8 cellular contexts compared by ENCODE assay signal in genomic region chr3:42906085-42906904, GRCh38. TPM values are rescaled to one million over a fixed set of nuclear protein-coding genes. Genes with fewer than 3 reads are reported as not detected.
DNase-seq lines count a peak whose midpoint lies in the region; ATAC-seq and TF ChIP-seq lines count a peak whose summit lies in the region.

TSS of gene ZNF662 (plus strand) at chr3:42906142. CDS start at chr3:42908115, 1,973 bp downstream.

- TF ChIP-seq CTCF in neural progenitor cell (IDR thresholded peaks at IDR 0.05) = no peak
- no peak for TF ChIP-seq CTCF in OCI-LY7 (conservative IDR thresholded peaks at IDR 0.05; ENCODE audit: low read length)

- H3K9ac ChIP-seq in neural progenitor cell = no peak within 1 kb of the TSS
- H3K9ac ChIP-seq in mesendoderm (ENCODE audit: low read length) = no peak within 1 kb of the TSS

- H4K20me1 ChIP-seq in neural progenitor cell (ENCODE audit: low read depth) = no peaks in the 10 kb centered on the region
- no peaks in the 10 kb centered on the region for H4K20me1 ChIP-seq in OCI-LY7 (ENCODE audit: insufficient read depth, low read length)

- ATAC-seq in esophagus mucosa (peak; percentile 65), HG02938 (IDR thresholded peaks at IDR 0.05; ENCODE audit: unreplicated experiment) (no peak)

- POLR2A ChIA-PET in OCI-LY7 (lab: Charles Lee) = no interaction called here

- H3K4me1 ChIP-seq in neural progenitor cell (no peaks in the 10 kb centered on the region), OCI-LY7 (ENCODE audit: insufficient read depth, low read length, poor library complexity, severe bottlenecking) (no peaks in the 10 kb centered on the region), mesendoderm (ENCODE audit: control insufficient read depth, low read depth, low read length) (no peaks in the 10 kb centered on the region)

- no peak within 1 kb of the TSS for H4K8ac ChIP-seq in mesendoderm (ENCODE audit: low read depth, low read length)

- H3F3A ChIP-seq in neural progenitor cell (ENCODE audit: low read depth) = peaks cover 5% of the 10 kb centered on the region

- H3K4me1 Mint-ChIP-seq in activated CD4-positive, alpha-beta T cell treated with anti-CD3 and anti-CD28 coated beads, Interleukin-2, amount 10 ng/mL, durations not matched to agents 24 days and 14 days = no peaks in the 10 kb centered on the region
- H3K4me1 Mint-ChIP-seq in neural progenitor cell = peaks cover 3% of the 10 kb centered on the region

- peaks cover 27% of the 10 kb centered on the region for H3K9me3 Mint-ChIP-seq in activated CD4-positive, alpha-beta T cell treated with anti-CD3 and anti-CD28 coated beads, Interleukin-2, amount 10 ng/mL, durations not matched to agents 24 days and 14 days
- H3K9me3 Mint-ChIP-seq in neural progenitor cell = peaks cover 19% of the 10 kb centered on the region

- H3K27ac ChIP-seq in neural progenitor cell = no peak within 1 kb of the TSS
- H3K27ac ChIP-seq in OCI-LY7 (ENCODE audit: low read depth, low read length, poor library complexity, severe bottlenecking) = no peak within 1 kb of the TSS
- no peak within 1 kb of the TSS for H3K27ac ChIP-seq in mesendoderm (ENCODE audit: low read depth, low read length)

- H2BK5ac ChIP-seq in mesendoderm (ENCODE audit: low read length) = no peak within 1 kb of the TSS

- no peak within 1 kb of the TSS for H3K27ac Mint-ChIP-seq in activated CD4-positive, alpha-beta T cell treated with anti-CD3 and anti-CD28 coated beads, Interleukin-2, amount 10 ng/mL, durations not matched to agents 24 days and 14 days
- no peak within 1 kb of the TSS for H3K27ac Mint-ChIP-seq in neural progenitor cell

- H3K4me3 Mint-ChIP-seq in activated CD4-positive, alpha-beta T cell treated with anti-CD3 and anti-CD28 coated beads, Interleukin-2, amount 10 ng/mL, durations not matched to agents 24 days and 14 days = peak within 1 kb of the TSS; percentile 67
- H3K4me3 Mint-ChIP-seq in neural progenitor cell = no peak within 1 kb of the TSS

- DNase-seq in ELF-1 (ENCODE audit: low read depth, low spot score) (peak; percentile 18), neural progenitor cell (ENCODE audit: low spot score) (no peak), OCI-LY7 (ENCODE audit: low spot score) (no peak), D341Med (ENCODE audit: low spot score) (no peak), mesendoderm (no peak)
- DNase-seq in activated CD4-positive, alpha-beta T cell treated with anti-CD3 and anti-CD28 coated beads, Interleukin-2, amount 10 ng/mL, durations not matched to agents 24 days and 14 days = no peak

- H3K23ac ChIP-seq in mesendoderm (ENCODE audit: low read length) = no peak within 1 kb of the TSS

- no peak within 1 kb of the TSS for H2BK15ac ChIP-seq in mesendoderm (replicated peaks; ENCODE audit: low read depth)

- H3K36me3 ChIP-seq in neural progenitor cell (no peaks in the 10 kb centered on the region), OCI-LY7 (ENCODE audit: insufficient read depth, low read length) (no peaks in the 10 kb centered on the region), mesendoderm (ENCODE audit: control insufficient read depth, insufficient read depth, low read length) (no peaks in the 10 kb centered on the region)

- WGBS in mesendoderm (ENCODE audit: extremely low coverage, insufficient coverage, low lambda C conversion rate) = no CpG with 5 or more reads among the region's 59 CpGs

- no TSS peak for BruUV-seq in OCI-LY7 (replicated peaks; lab: Mats Ljungman, UMichigan)

- peaks cover 12% of the 10 kb centered on the region for H3K36me3 Mint-ChIP-seq in activated CD4-positive, alpha-beta T cell treated with anti-CD3 and anti-CD28 coated beads, Interleukin-2, amount 10 ng/mL, durations not matched to agents 24 days and 14 days (ENCODE audit: low read depth)
- H3K36me3 Mint-ChIP-seq in neural progenitor cell = no peaks in the 10 kb centered on the region

- H3K4ac ChIP-seq in mesendoderm (ENCODE audit: low read depth, low read length) = no peak within 1 kb of the TSS

- H3K27me3 ChIP-seq in neural progenitor cell (no peaks in the 10 kb centered on the region), mesendoderm (ENCODE audit: insufficient read depth, low read length, poor library complexity) (no peaks in the 10 kb centered on the region)

- no peak within 1 kb of the TSS for H4K5ac ChIP-seq in mesendoderm (ENCODE audit: low read length)

- no peak within 1 kb of the TSS for H3K56ac ChIP-seq in mesendoderm (ENCODE audit: low read length)

- H2BK120ac ChIP-seq in mesendoderm (ENCODE audit: low read depth, low read length) = no peak within 1 kb of the TSS

- H3K79me2 ChIP-seq in neural progenitor cell (ENCODE audit: low read depth) (no peaks in the 10 kb centered on the region), OCI-LY7 (ENCODE audit: insufficient read depth, low read depth, low read length) (no peaks in the 10 kb centered on the region), mesendoderm (ENCODE audit: control insufficient read depth, insufficient read depth, low read length) (no peaks in the 10 kb centered on the region)

- H2AK5ac ChIP-seq in mesendoderm (ENCODE audit: low read length) = no peak within 1 kb of the TSS

- no peaks in the 10 kb centered on the region for H3K9me2 ChIP-seq in OCI-LY7 (ENCODE audit: insufficient read depth, low read length)

- CTCF ChIA-PET in OCI-LY7 (lab: Charles Lee; ENCODE audit: unreplicated experiment) = no interaction called here

- intact Hi-C loops in activated CD4-positive, alpha-beta T cell treated with anti-CD3 and anti-CD28 coated beads, Interleukin-2, amount 10 ng/mL, durations not matched to agents 24 days and 14 days (cut with micrococcal nuclease) = no loop called here
- intact Hi-C loops in OCI-LY7 (cut with micrococcal nuclease; ENCODE audit: unreplicated experiment) = no loop called here

- H3K9me3 ChIP-seq in neural progenitor cell (ENCODE audit: low read depth) (no peaks in the 10 kb centered on the region), OCI-LY7 (ENCODE audit: low read length) (no peaks in the 10 kb centered on the region)

- H2AFZ ChIP-seq in neural progenitor cell (replicated peaks) (no peak within 1 kb of the TSS), OCI-LY7 (ENCODE audit: low read length) (no peak within 1 kb of the TSS)

- H3K18ac ChIP-seq in mesendoderm (ENCODE audit: low read length) = no peak within 1 kb of the TSS

- peaks cover 41% of the 10 kb centered on the region for H3K27me3 Mint-ChIP-seq in activated CD4-positive, alpha-beta T cell treated with anti-CD3 and anti-CD28 coated beads, Interleukin-2, amount 10 ng/mL, durations not matched to agents 24 days and 14 days
- peaks cover 3% of the 10 kb centered on the region for H3K27me3 Mint-ChIP-seq in neural progenitor cell (ENCODE audit: insufficient read depth, low read depth)

- H3K4me3 ChIP-seq in neural progenitor cell (no peak within 1 kb of the TSS), OCI-LY7 (ENCODE audit: low read depth, low read length, poor library complexity, severe bottlenecking) (no peak within 1 kb of the TSS), mesendoderm (ENCODE audit: low read length) (no peak within 1 kb of the TSS)

- no peaks in the 10 kb centered on the region for H3K79me1 ChIP-seq in mesendoderm (ENCODE audit: low read length)

- H3K4me2 ChIP-seq in neural progenitor cell (peak within 1 kb of the TSS; percentile 31), OCI-LY7 (ENCODE audit: low read length) (no peak within 1 kb of the TSS), mesendoderm (ENCODE audit: low read length) (no peak within 1 kb of the TSS)

RNA-seq across cellular contexts. Expression of gene ZNF662, which starts in this region (rescaled TPM):
- total RNA-seq in activated CD4-positive, alpha-beta T cell treated with anti-CD3 and anti-CD28 coated beads, Interleukin-2, amount 10 ng/mL, durations not matched to agents 24 days and 14 days = 0.12 and 0.19 TPM in 2 replicates
- total RNA-seq in esophagus mucosa (3.8 TPM), neural progenitor cell (ENCODE audit: low replicate concordance) (not detected in 2 replicates), OCI-LY7 (2022) (not detected in 2 replicates)
- not detected in 2 replicates for total RNA-seq in OCI-LY7 (2014; rRNA removed; shearing (Covaris generic))
- 0.10 TPM for polyA plus RNA-seq in mesendoderm (2013, experiment 1 of 2)
- 0.08 TPM for polyA plus RNA-seq in mesendoderm (2013, experiment 2 of 2)
